1 cellular context compared by ENCODE assay signal in the genomic region with DNA sequence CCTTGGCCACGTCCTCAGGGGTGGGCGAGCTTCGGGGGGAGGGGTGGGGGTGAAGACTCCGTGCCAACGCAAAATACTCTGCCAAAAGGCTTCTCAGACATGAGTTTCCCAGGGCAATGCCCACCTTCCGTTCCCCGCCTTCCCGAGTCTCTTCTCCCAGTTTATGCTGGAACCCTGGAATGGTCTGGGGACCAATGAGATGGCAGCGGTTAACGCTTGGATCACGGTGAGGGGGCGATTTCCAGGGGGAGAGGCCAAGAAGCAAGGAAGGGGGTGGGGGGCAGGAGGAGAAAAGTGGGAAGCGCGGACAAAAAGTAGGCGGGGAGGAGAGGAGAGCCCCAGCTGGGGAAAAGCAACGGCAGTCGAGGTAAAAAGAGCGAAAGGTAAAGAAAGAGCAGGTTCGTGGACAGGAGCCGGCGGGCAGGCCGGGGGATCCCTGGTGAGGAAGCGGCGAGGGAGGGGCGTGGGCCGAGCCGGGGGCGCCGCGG.
TF ChIP-seq lines count a peak whose summit lies in the region.

No MANE protein-coding gene starts in this region.

TF ChIP-seq in HepG2, 621 proteins besides CTCF, POLR2A, EP300 and RAD21:
- TF ChIP-seq, protein P1, sequence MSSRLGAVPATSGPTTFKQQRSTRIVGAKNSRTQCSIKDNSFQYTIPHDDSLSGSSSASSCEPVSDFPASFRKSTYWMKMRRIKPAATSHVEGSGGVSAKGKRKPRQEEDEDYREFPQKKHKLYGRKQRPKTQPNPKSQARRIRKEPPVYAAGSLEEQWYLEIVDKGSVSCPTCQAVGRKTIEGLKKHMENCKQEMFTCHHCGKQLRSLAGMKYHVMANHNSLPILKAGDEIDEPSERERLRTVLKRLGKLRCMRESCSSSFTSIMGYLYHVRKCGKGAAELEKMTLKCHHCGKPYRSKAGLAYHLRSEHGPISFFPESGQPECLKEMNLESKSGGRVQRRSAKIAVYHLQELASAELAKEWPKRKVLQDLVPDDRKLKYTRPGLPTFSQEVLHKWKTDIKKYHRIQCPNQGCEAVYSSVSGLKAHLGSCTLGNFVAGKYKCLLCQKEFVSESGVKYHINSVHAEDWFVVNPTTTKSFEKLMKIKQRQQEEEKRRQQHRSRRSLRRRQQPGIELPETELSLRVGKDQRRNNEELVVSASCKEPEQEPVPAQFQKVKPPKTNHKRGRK (CRISPR knock-in tag; IDR thresholded peaks at IDR 0.05), result 0 out of 2 replicates have a peak, but pooled peaks have one; percentile 68
- no peak for TF ChIP-seq NR2C2 (CRISPR knock-in tag; IDR thresholded peaks at IDR 0.05; ENCODE audit: borderline replicate concordance)
TF ChIP-seq in HepG2: peak in this region for 1.
